In the genomic region with DNA sequence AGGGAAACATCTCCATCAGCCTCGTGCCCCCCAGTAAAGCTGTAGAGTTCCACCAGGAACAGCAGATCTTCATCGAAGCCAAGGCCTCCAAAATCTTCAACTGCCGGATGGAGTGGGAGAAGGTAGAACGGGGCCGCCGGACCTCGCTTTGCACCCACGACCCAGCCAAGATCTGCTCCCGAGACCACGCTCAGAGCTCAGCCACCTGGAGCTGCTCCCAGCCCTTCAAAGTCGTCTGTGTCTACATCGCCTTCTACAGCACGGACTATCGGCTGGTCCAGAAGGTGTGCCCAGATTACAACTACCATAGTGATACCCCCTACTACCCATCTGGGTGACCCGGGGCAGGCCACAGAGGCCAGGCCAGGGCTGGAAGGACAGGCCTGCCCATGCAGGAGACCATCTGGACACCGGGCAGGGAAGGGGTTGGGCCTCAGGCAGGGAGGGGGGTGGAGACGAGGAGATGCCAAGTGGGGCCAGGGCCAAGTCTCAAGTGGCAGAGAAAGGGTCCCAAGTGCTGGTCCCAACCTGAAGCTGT, we compare ENCODE assay signal across 16 cellular contexts. TPM values are rescaled to one million over a fixed set of nuclear protein-coding genes. Genes with fewer than 3 reads are reported as not detected.
A peak's percentile ranks its signal among the peaks of the same experiment; 100 is the strongest.
DNase-seq lines count a peak whose midpoint lies in the region; ATAC-seq and TF ChIP-seq lines count a peak whose summit lies in the region.
"Had no signal": no experiment of that assay in that cellular context is flagged by ENCODE, and none has a peak within 500 bp of the region (broad histone marks: within the 10 kb centered on the region; RNA-seq: fewer than 3 reads in every experiment).

No MANE protein-coding gene starts in this region.

- no peaks in the 10 kb centered on the region for H3K9me3 ChIP-seq in heart left ventricle
- no peaks in the 10 kb centered on the region for H3K9me3 ChIP-seq in muscle layer of colon (ENCODE audit: low read length)
- H3K9me3 ChIP-seq in tibial artery: no peaks in the 10 kb centered on the region
- H3K9me3 ChIP-seq in naive thymus-derived CD4-positive, alpha-beta T cell (ENCODE audit: control insufficient read depth in 2 of 3, low read length in 3 of 3): no peaks in the 10 kb centered on the region

- H3K27me3 ChIP-seq in heart left ventricle (peaks cover 0 to 27% (median 0%) of the 10 kb centered on the region in 9 donors), muscle layer of colon (ENCODE audit: control insufficient read depth in 1 of 2, insufficient read depth in 2 of 2, low read length in 2 of 2) (peaks cover 0 to 8% of the 10 kb centered on the region in 2 donors), tibial artery (no peaks in the 10 kb centered on the region)
- H3K27me3 ChIP-seq in naive thymus-derived CD4-positive, alpha-beta T cell (ENCODE audit: control insufficient read depth in 2 of 2, insufficient read depth in 2 of 2, low read length in 2 of 2): peaks cover 4 to 15% of the 10 kb centered on the region in 2 donors

- H3K9me3 Mint-ChIP-seq in brain: no peaks in the 10 kb centered on the region
- H3K9me3 Mint-ChIP-seq in naive thymus-derived CD4-positive, alpha-beta T cell: peaks cover 0 to 2% (median 0%) of the 10 kb centered on the region in 11 donors
- H3K9me3 Mint-ChIP-seq: CD4-positive, alpha-beta T cell had no signal

- peaks cover 20% of the 10 kb centered on the region for H3K4me1 Mint-ChIP-seq in brain
- peaks cover 0 to 9% (median 4%) of the 10 kb centered on the region in 7 donors for H3K4me1 Mint-ChIP-seq in naive thymus-derived CD4-positive, alpha-beta T cell

- H3K9ac ChIP-seq in muscle layer of colon (ENCODE audit: low read length): no peak overlapping the region

- no peak for TF ChIP-seq POLR2A in heart left ventricle (IDR thresholded peaks at IDR 0.05)

- WGBS in heart left ventricle, 4 donors: 89 to 91% (median 91%) methylated on average over 10 to 17 of the region's 17 CpGs

- CTCF ChIA-PET in naive thymus-derived CD4-positive, alpha-beta T cell (lab: Charles Lee): no interaction called here

- peaks cover 38% of the 10 kb centered on the region for H3K27me3 Mint-ChIP-seq in brain
- H3K27me3 Mint-ChIP-seq in naive thymus-derived CD4-positive, alpha-beta T cell: peaks cover 16 to 42% (median 19%) of the 10 kb centered on the region in 5 donors

- no peaks in the 10 kb centered on the region for H3K36me3 ChIP-seq in heart left ventricle
- peaks cover 7% of the 10 kb centered on the region for H3K36me3 ChIP-seq in muscle layer of colon (ENCODE audit: insufficient read depth, low read length)
- H3K36me3 ChIP-seq in tibial artery: peaks cover 6 to 11% (median 9%) of the 10 kb centered on the region in 3 donors
- H3K36me3 ChIP-seq in naive thymus-derived CD4-positive, alpha-beta T cell (ENCODE audit: control insufficient read depth in 2 of 3, insufficient read depth in 3 of 3, low read length in 3 of 3): no peaks in the 10 kb centered on the region

- POLR2A ChIA-PET in naive thymus-derived CD4-positive, alpha-beta T cell (lab: Charles Lee): interaction anchor here (0.6 kb wide), 1 partner anchor 1682 kb away, joined by 3 read pairs; no protein-coding TSS in a partner anchor

- no peak for ATAC-seq in Right ventricle myocardium inferior
- no peak for ATAC-seq in heart left ventricle
- ATAC-seq in naive thymus-derived CD4-positive, alpha-beta T cell: no peak
- ATAC-seq: HCT116 had no signal

- H3K27ac Mint-ChIP-seq in brain: peak overlapping the region in 1 of 5 experiments; percentile 19
- no peak overlapping the region for H3K27ac Mint-ChIP-seq in naive thymus-derived CD4-positive, alpha-beta T cell
- H3K27ac Mint-ChIP-seq: CD4-positive, alpha-beta T cell had no signal

- intact Hi-C loops in Right ventricle myocardium inferior (cut with DNase I): loop anchor here (5.0 kb wide), 1 partner anchor 38 kb away; no protein-coding TSS in a partner anchor
- intact Hi-C loops in heart left ventricle (cut with DNase I): loop anchor here in 4 of 10 donors (5.0 to 10.0 kb wide), 5 partner anchors 33 to 506 kb away; a partner anchor contains a TSS
- intact Hi-C loops in tibial artery (cut with DNase I; ENCODE audit: low total_unique reads): loop anchor here (5.0 kb wide), 1 partner anchor 33 kb away; no protein-coding TSS in a partner anchor
- intact Hi-C loops in naive thymus-derived CD4-positive, alpha-beta T cell (cut with micrococcal nuclease): loop anchor here in 1 of 2 donors (10.0 kb wide), 1 partner anchor 516 kb away; a partner anchor contains a TSS

- peak overlapping the region in 3 of 5 experiments; percentile 42 to 53 (median 44) for H3K4me3 Mint-ChIP-seq in brain
- no peak overlapping the region for H3K4me3 Mint-ChIP-seq in naive thymus-derived CD4-positive, alpha-beta T cell
- H3K4me3 Mint-ChIP-seq: CD4-positive, alpha-beta T cell had no signal

- TF ChIP-seq CTCF in heart left ventricle (IDR thresholded peaks at IDR 0.05): no peak
- TF ChIP-seq CTCF in brain (conservative IDR thresholded peaks at IDR 0.05): no peak
- no peak for TF ChIP-seq CTCF in tibial artery (IDR thresholded peaks at IDR 0.05)

- H3K4me1 ChIP-seq in heart left ventricle (peaks cover under 1 to 47% (median 22%) of the 10 kb centered on the region in 12 donors), muscle layer of colon (ENCODE audit: insufficient read depth, low read length) (peaks cover 50% of the 10 kb centered on the region), tibial artery (peaks cover 0 to 90% (median 64%) of the 10 kb centered on the region in 4 donors)
- peaks cover 4 to 9% of the 10 kb centered on the region in 2 donors for H3K4me1 ChIP-seq in naive thymus-derived CD4-positive, alpha-beta T cell (ENCODE audit: control insufficient read depth in 2 of 2, insufficient read depth in 2 of 2, low read length in 2 of 2)

- H3K4me3 ChIP-seq in heart left ventricle (no peak overlapping the region), muscle layer of colon (ENCODE audit: low read depth in 1 of 2, low read length in 2 of 2) (no peak overlapping the region), tibial artery (peak overlapping the region in 1 of 2 donors; percentile 13)
- H3K4me3 ChIP-seq in naive thymus-derived CD4-positive, alpha-beta T cell (ENCODE audit: low read length): no peak overlapping the region

- DNase-seq in Right ventricle myocardium inferior (ENCODE audit: missing footprints) (peak; percentile 27), heart left ventricle (no peak), tibial artery (no peak), SKM-1 (lab: John Stamatoyannopoulos, UW; ENCODE audit: unreplicated experiment) (no peak), MV-4-11 (lab: John Stamatoyannopoulos, UW) (no peak)
- DNase-seq in naive thymus-derived CD4-positive, alpha-beta T cell: no peak
- DNase-seq: ACHN; Calu3; CD4-positive, alpha-beta T cell; DMS 273 treated with DMSO at 0.1 percent for 48 hours; DMS79; GOT3; IMR-90 had no signal

- no peaks in the 10 kb centered on the region for H3K36me3 Mint-ChIP-seq in brain
- H3K36me3 Mint-ChIP-seq in naive thymus-derived CD4-positive, alpha-beta T cell: no peaks in the 10 kb centered on the region

- H3K27ac ChIP-seq in heart left ventricle (peak overlapping the region in 1 of 12 donors; percentile 89), muscle layer of colon (ENCODE audit: low read depth, low read length) (peak overlapping the region; percentile 77), tibial artery (peak overlapping the region; percentile 93 to 97)
- H3K27ac ChIP-seq in naive thymus-derived CD4-positive, alpha-beta T cell (ENCODE audit: low read depth, low read length): no peak overlapping the region

RNA-seq across cellular contexts. Expression of a gene that starts 3.4 kb away (rescaled TPM):
- total RNA-seq in Right ventricle myocardium inferior: 4.5 TPM
- total RNA-seq in heart left ventricle: 1 to 10 TPM; 2.5 to 6.8 (median 4.5) TPM
- 1 to 10 TPM; 4.0 to 7.9 TPM for polyA plus RNA-seq in heart left ventricle
- polyA plus RNA-seq in brain (ENCODE audit: insufficient read depth, low read depth, low replicate concordance): 5.1 TPM
- not detected for total RNA-seq in naive thymus-derived CD4-positive, alpha-beta T cell
- not detected for polyA plus RNA-seq in naive thymus-derived CD4-positive, alpha-beta T cell
- total RNA-seq: Calu3; CD4-positive, alpha-beta T cell had no signal

Comparison
In these comparisons a context has a peak if more than half of its experiments do, and no peak if none do; other contexts are left out.
1. H3K4me3 Mint-ChIP-seq: peak in brain (3 of 5); none in naive thymus-derived CD4-positive, alpha-beta T cell (0 of 10).